13 cellular contexts compared by ENCODE assay signal in genomic region chr17:61248399-61248798, GRCh38.
A peak's percentile ranks its signal among the peaks of the same experiment; 100 is the strongest.
DNase-seq lines count a peak whose midpoint lies in the region; ATAC-seq and TF ChIP-seq lines count a peak whose summit lies in the region.
"Had no signal": no experiment of that assay in that cellular context is flagged by ENCODE, and none has a peak within 500 bp of the region (broad histone marks: within the 10 kb centered on the region; RNA-seq: fewer than 3 reads in every experiment).

No MANE protein-coding gene starts in this region.

- no peaks in the 10 kb centered on the region for H3K9me3 Mint-ChIP-seq in HFFc6
- H3K9me3 Mint-ChIP-seq: activated naive CD4-positive, alpha-beta T cell treated with anti-CD3 and anti-CD28 coated beads, Interleukin-2, amount 50 U/mL, for 72 hours; dendritic cell treated with granulocyte-macrophage colony-stimulating factor and Interleukin-4, amounts not matched to agents 40 ng/mL and 50 ng/mL, for 4 days had no signal

- H3K4me3 Mint-ChIP-seq in HFFc6: no peak overlapping the region
- H3K4me3 Mint-ChIP-seq: dendritic cell treated with granulocyte-macrophage colony-stimulating factor and Interleukin-4, amounts not matched to agents 40 ng/mL and 50 ng/mL, for 4 days had no signal

- no peak for TF ChIP-seq POLR2A in gastrocnemius medialis (IDR thresholded peaks at IDR 0.05)

- H3K27me3 Mint-ChIP-seq in HFFc6 (ENCODE audit: insufficient read depth): no peaks in the 10 kb centered on the region; the same call in 1 of the 2 replicates
- H3K27me3 Mint-ChIP-seq: dendritic cell treated with granulocyte-macrophage colony-stimulating factor and Interleukin-4, amounts not matched to agents 40 ng/mL and 50 ng/mL, for 4 days had no signal

- peak overlapping the region; percentile 31 to 57 (median 46) for H3K27ac ChIP-seq in gastrocnemius medialis
- H3K27ac ChIP-seq: sigmoid colon had no signal

- intact Hi-C loops in gastrocnemius medialis (cut with DNase I; ENCODE audit: low total_unique reads): no loop called here

- H3K4me3 ChIP-seq in fibroblast of mammary gland (ENCODE audit: control insufficient read depth, low read depth, low read length) (no peak overlapping the region), gastrocnemius medialis (no peak overlapping the region)
- H3K4me3 ChIP-seq: sigmoid colon had no signal

- H3K36me3 ChIP-seq in gastrocnemius medialis: no peaks in the 10 kb centered on the region
- H3K36me3 ChIP-seq: sigmoid colon had no signal

- no peaks in the 10 kb centered on the region for H3K27me3 ChIP-seq in gastrocnemius medialis

- peak; percentile 16 for DNase-seq in HFFc6
- DNase-seq in OCI-M1 (lab: John Stamatoyannopoulos, UW): peak; percentile 72
- DNase-seq in fibroblast of mammary gland (ENCODE audit: low read depth): peak; percentile 74
- DNase-seq in gastrocnemius medialis: no peak
- DNase-seq in NCI-H1105 (lab: John Stamatoyannopoulos, UW): no peak
- DNase-seq in D341Med (ENCODE audit: low spot score): no peak
- DNase-seq in KG1 (lab: John Stamatoyannopoulos, UW): no peak
- DNase-seq: activated CD4-positive, alpha-beta T cell treated with anti-CD3 and anti-CD28 coated beads, Interleukin-2, amount 50 U/mL, for 1 hour; KBM-7; NCI-H2171 treated with DMSO at 0.1 percent for 48 hours; sigmoid colon had no signal

- no peak for ATAC-seq in gastrocnemius medialis
- ATAC-seq: activated naive CD4-positive, alpha-beta T cell treated with anti-CD3 and anti-CD28 coated beads, Interleukin-2, amount 50 U/mL, for 72 hours had no signal

- no peak for TF ChIP-seq CTCF in HFFc6 (IDR thresholded peaks at IDR 0.05)
- no peak for TF ChIP-seq CTCF in fibroblast of mammary gland (conservative IDR thresholded peaks at IDR 0.05; ENCODE audit: control insufficient read depth, insufficient read depth, low read depth, low read length)
- no peak for TF ChIP-seq CTCF in gastrocnemius medialis (IDR thresholded peaks at IDR 0.05 in 4 of 5, conservative IDR thresholded peaks at IDR 0.05 in 1 of 5)

- no peaks in the 10 kb centered on the region for H3K9me3 ChIP-seq in gastrocnemius medialis
- H3K9me3 ChIP-seq: sigmoid colon had no signal

- in situ Hi-C loops in gastrocnemius medialis (cut with MboI; ENCODE audit: low sequenced_read_pairs in 4 of 4): no loop called here

- peaks cover 25 to 42% of the 10 kb centered on the region in 2 donors for H3K4me1 ChIP-seq in gastrocnemius medialis

- no peaks in the 10 kb centered on the region for H3K36me3 Mint-ChIP-seq in HFFc6 (ENCODE audit: low read depth)
- H3K36me3 Mint-ChIP-seq: activated naive CD4-positive, alpha-beta T cell treated with anti-CD3 and anti-CD28 coated beads, Interleukin-2, amount 50 U/mL, for 72 hours had no signal

- H3K4me1 Mint-ChIP-seq in HFFc6 (ENCODE audit: low read depth): peaks cover 61% of the 10 kb centered on the region

- peak overlapping the region; percentile 73 for H3K27ac Mint-ChIP-seq in HFFc6
- H3K27ac Mint-ChIP-seq: activated naive CD4-positive, alpha-beta T cell treated with anti-CD3 and anti-CD28 coated beads, Interleukin-2, amount 50 U/mL, for 72 hours; dendritic cell treated with granulocyte-macrophage colony-stimulating factor and Interleukin-4, amounts not matched to agents 40 ng/mL and 50 ng/mL, for 4 days had no signal

Comparison
In these comparisons a context has a peak if more than half of its experiments do, and no peak if none do; other contexts are left out.
1. DNase-seq: peak in HFFc6 (single experiment), OCI-M1 (single experiment) and fibroblast of mammary gland (single experiment); none in gastrocnemius medialis (0 of 2), NCI-H1105 (single experiment), D341Med (single experiment) and KG1 (single experiment).